In genomic region chr7:20188551-20188950, GRCh38 we compare ENCODE assay signal across 20 cellular contexts. TPM values are rescaled to one million over a fixed set of nuclear protein-coding genes. Genes with fewer than 3 reads are reported as not detected.
"Had no signal": no experiment of that assay in that cellular context is flagged by ENCODE, and none has a peak within 500 bp of the region (broad histone marks: within the 10 kb centered on the region; RNA-seq: fewer than 3 reads in every experiment).

No MANE protein-coding gene starts in this region.

- H3K9ac ChIP-seq: parathyroid adenoma had no signal

- H3K9me3 ChIP-seq: psoas muscle, right lobe of liver, thyroid gland had no signal

- H3K4me2 ChIP-seq: hepatocyte had no signal

- DNase-seq: dorsolateral prefrontal cortex; effector CD8-positive, alpha-beta T cell; foreskin melanocyte; head of caudate nucleus; psoas muscle; retina; right lobe of liver; spleen; stimulated activated CD4-positive, alpha-beta T cell treated with anti-CD3 and anti-CD28 coated beads, Interleukin-15, amount 100 ng/mL, for 24 hours; stimulated activated CD4-positive, alpha-beta T cell treated with anti-CD3 and anti-CD28 coated beads, Interleukin-1b, Interleukin-23, amount 100 ng/mL, for 48 hours; stimulated activated CD4-positive, alpha-beta T cell treated with anti-CD3 and anti-CD28 coated beads, Interleukin-4, amount 100 ng/mL, for 24 hours; stimulated activated naive CD4-positive, alpha-beta T cell; thyroid gland had no signal

- H3K36me3 ChIP-seq: right lobe of liver, spleen, thyroid gland had no signal

- H3K9me3 Mint-ChIP-seq: type B pancreatic cell had no signal

- H3K4me3 Mint-ChIP-seq: natural killer cell treated with Interleukin-12 subunit alpha and Interleukin-12 subunit beta and Interleukin-15 and Interleukin-18, amount 100 ng/mL, for 72 hours; type B pancreatic cell had no signal

- H3K27me3 Mint-ChIP-seq: natural killer cell treated with Interleukin-12 subunit alpha and Interleukin-12 subunit beta and Interleukin-15 and Interleukin-18, amount 100 ng/mL, for 72 hours; type B pancreatic cell had no signal

- H3K4me1 ChIP-seq: parathyroid adenoma, psoas muscle, right lobe of liver, thyroid gland had no signal

- H3K27me3 ChIP-seq: dorsolateral prefrontal cortex, hepatocyte, right lobe of liver, spleen, thyroid gland had no signal

- H3K27ac Mint-ChIP-seq: natural killer cell treated with Interleukin-12 subunit alpha and Interleukin-12 subunit beta and Interleukin-15 and Interleukin-18, amount 100 ng/mL, for 72 hours; type B pancreatic cell had no signal

- H2AFZ ChIP-seq: hepatocyte, parathyroid adenoma had no signal

- FAIRE-seq: urothelium cell line had no signal

- H3K4me3 ChIP-seq: coronary artery, dorsolateral prefrontal cortex, hepatocyte, psoas muscle, right lobe of liver, spleen, thyroid gland had no signal

- ATAC-seq: natural killer cell treated with Interleukin-12 subunit alpha and Interleukin-12 subunit beta and Interleukin-15 and Interleukin-18, amount 100 ng/mL, for 72 hours; psoas muscle; right lobe of liver had no signal

- H3K27ac ChIP-seq: coronary artery, dorsolateral prefrontal cortex, hepatocyte, parathyroid adenoma, psoas muscle, right lobe of liver, spleen, thyroid gland had no signal

RNA-seq across cellular contexts. Expression of gene MACC1, which starts 28.6 kb away (rescaled TPM):
- total RNA-seq: chondrocyte had no signal
